In genomic region chr1:62318320-62318755, GRCh38 we compare ENCODE assay signal across 13 cellular contexts. TPM values are rescaled to one million over a fixed set of nuclear protein-coding genes. Genes with fewer than 3 reads are reported as not detected.
DNase-seq lines count a peak whose midpoint lies in the region; ATAC-seq and TF ChIP-seq lines count a peak whose summit lies in the region.
"Had no signal": no experiment of that assay in that cellular context is flagged by ENCODE, and none has a peak within 500 bp of the region (broad histone marks: within the 10 kb centered on the region; RNA-seq: fewer than 3 reads in every experiment).

No MANE protein-coding gene starts in this region.

- peak overlapping the region; percentile 68 for H3K4me3 ChIP-seq in adipocyte (ENCODE audit: low read length)
- peak overlapping the region; percentile 63 for H3K4me3 ChIP-seq in left ventricle myocardium inferior
- peak overlapping the region in 3 of 4 donors; percentile 29 to 50 (median 47) for H3K4me3 ChIP-seq in transverse colon
- H3K4me3 ChIP-seq: GM12878 had no signal

- H3K9me3 Mint-ChIP-seq in neural crest cell, result no peaks in the 10 kb centered on the region

- H3K27me3 Mint-ChIP-seq in neural crest cell (ENCODE audit: low read depth), result peaks cover 57% of the 10 kb centered on the region

- peak overlapping the region; percentile 84 for H3K4me3 Mint-ChIP-seq in neural crest cell

- 25% methylated on average over 22 of the region's 27 CpGs; no CpG with 5 or more reads in 1 of the 2 donors for WGBS in transverse colon (ENCODE audit: low coverage in 1 of 2), 2 donors

- no peak for TF ChIP-seq CTCF in left ventricle myocardium inferior (IDR thresholded peaks at IDR 0.05; ENCODE audit: borderline replicate concordance)
- no peak for TF ChIP-seq CTCF in neural crest cell (conservative IDR thresholded peaks at IDR 0.05)
- TF ChIP-seq CTCF in transverse colon (IDR thresholded peaks at IDR 0.05), result no peak

- in situ Hi-C loops in transverse colon (cut with MboI; ENCODE audit: low pct_ligation_motif_present in 1 of 4, low pct_unique_long_range_greater_than_20kb in 1 of 4, low sequenced_read_pairs in 3 of 4), result no loop called here

- H3K36me3 ChIP-seq in adipocyte (ENCODE audit: control insufficient read depth, insufficient read depth, low read length, severe bottlenecking), result no peaks in the 10 kb centered on the region
- no peaks in the 10 kb centered on the region for H3K36me3 ChIP-seq in left ventricle myocardium inferior
- H3K36me3 ChIP-seq in transverse colon, result no peaks in the 10 kb centered on the region
- H3K36me3 ChIP-seq: thyroid gland had no signal

- peaks cover 21% of the 10 kb centered on the region for H3K4me1 Mint-ChIP-seq in neural crest cell

- H3K9me3 ChIP-seq in adipocyte (ENCODE audit: control insufficient read depth, low read length) (no peaks in the 10 kb centered on the region), left ventricle myocardium inferior (replicated peaks) (no peaks in the 10 kb centered on the region), transverse colon (no peaks in the 10 kb centered on the region)
- H3K9me3 ChIP-seq: thyroid gland had no signal

- H3K9ac ChIP-seq in adipocyte (ENCODE audit: low read length), result no peak overlapping the region

- H3K27me3 ChIP-seq in adipocyte (replicated peaks; ENCODE audit: control insufficient read depth, insufficient read depth, low read length) (peaks cover 31% of the 10 kb centered on the region), left ventricle myocardium inferior (ENCODE audit: low read depth) (peaks cover 37% of the 10 kb centered on the region), transverse colon (peaks cover 30% of the 10 kb centered on the region)
- H3K27me3 ChIP-seq: thyroid gland had no signal

- no peak for TF ChIP-seq POLR2A in transverse colon (IDR thresholded peaks at IDR 0.05)

- ATAC-seq in GM19351 (IDR thresholded peaks at IDR 0.05; ENCODE audit: unreplicated experiment), result no peak
- ATAC-seq: GM12878 had no signal

- H3K4me1 ChIP-seq in adipocyte (ENCODE audit: control insufficient read depth, insufficient read depth, low read length), result peaks cover 8% of the 10 kb centered on the region
- peaks cover 13% of the 10 kb centered on the region for H3K4me1 ChIP-seq in left ventricle myocardium inferior
- H3K4me1 ChIP-seq in transverse colon, result peaks cover 0 to 8% (median 3%) of the 10 kb centered on the region in 4 donors

- no peak for DNase-seq in adipocyte (ENCODE audit: low read depth)
- DNase-seq in left ventricle myocardium inferior, result no peak
- DNase-seq in neural crest cell (ENCODE audit: low read depth, low spot score), result no peak
- DNase-seq in transverse colon, result no peak
- no peak for DNase-seq in COR-L47 (lab: John Stamatoyannopoulos, UW)
- DNase-seq in KG1 (lab: John Stamatoyannopoulos, UW), result no peak
- DNase-seq: activated CD4-positive, alpha-beta T cell treated with anti-CD3 and anti-CD28 coated beads for 4 hours; activated effector memory CD4-positive, alpha-beta T cell treated with anti-CD3 and anti-CD28 coated beads, Interleukin-2, amount 50 U/mL, for 16 hours; NCI-H1048; thyroid gland had no signal

- no peak overlapping the region for H3K27ac Mint-ChIP-seq in neural crest cell (ENCODE audit: unreplicated experiment)

- H3K36me3 Mint-ChIP-seq in neural crest cell (ENCODE audit: low read depth), result no peaks in the 10 kb centered on the region

- intact Hi-C loops in left ventricle myocardium inferior (cut with micrococcal nuclease) (no loop called here), transverse colon (cut with DNase I; ENCODE audit: low total_unique reads) (no loop called here)

- no peak for TF ChIP-seq EP300 in transverse colon (IDR thresholded peaks at IDR 0.05; ENCODE audit: low read depth)

- H3K27ac ChIP-seq in left ventricle myocardium inferior (replicated peaks) (no peak overlapping the region), transverse colon (no peak overlapping the region)
- H3K27ac ChIP-seq: thyroid gland had no signal

RNA-seq across cellular contexts. Expression of gene KANK4, which starts 0.9 kb away (rescaled TPM):
- 0.11 TPM for total RNA-seq in left ventricle myocardium inferior
- 5.4 and 6.5 TPM in 2 replicates for total RNA-seq in neural crest cell
- total RNA-seq in transverse colon, result 1 to 10 TPM in 2 of 4 donors, not detected in 2; 1.2 to 1.3 TPM
- total RNA-seq: dermis microvascular lymphatic vessel endothelial cell, GM12878 had no signal
